ENCODE assay signal across 30 cellular contexts in genomic region chr17:22692066-22692800, GRCh38.
"Had no signal": no experiment of that assay in that cellular context is flagged by ENCODE, and none has a peak within 500 bp of the region (broad histone marks: within the 10 kb centered on the region; RNA-seq: fewer than 3 reads in every experiment).

No MANE protein-coding gene starts in this region.

- H3K9me3 ChIP-seq: ascending aorta, SJCRH30 had no signal

- DNase-seq: activated CD4-positive, alpha-beta T cell treated with anti-CD3 and anti-CD28 coated beads for 48 hours; activated CD4-positive, alpha-beta T cell treated with anti-CD3 and anti-CD28 coated beads, Interleukin-2, amount 50 U/mL, for 4 hours; activated CD4-positive, CD25-positive, alpha-beta regulatory T cell treated with anti-CD3 and anti-CD28 coated beads, Interleukin-2, amount 50 U/mL, for 72 hours; activated CD8-positive, alpha-beta T cell treated with anti-CD3 and anti-CD28 coated beads, Interleukin-2, amount 10 ng/mL, durations not matched to agents 7 days and 5 days; activated effector memory CD4-positive, alpha-beta T cell treated with anti-CD3 and anti-CD28 coated beads, Interleukin-2, amount 50 U/mL, for 16 hours; activated naive CD4-positive, alpha-beta T cell treated with Interleukin-2 at 50 U/mL for 16 hours; activated naive CD8-positive, alpha-beta T cell treated with anti-CD3 and anti-CD28 coated beads, Interleukin-2, amount 50 U/mL, for 24 hours; activated T-cell treated with anti-CD3 and anti-CD28 coated beads, Interleukin-2, amount 50 U/mL, for 4 hours; amniotic stem cell; Karpas-422; NCI-H1105 treated with DMSO at 0.1 percent for 48 hours; NCI-H1436 treated with DMSO at 0.1 percent for 48 hours; NCI-H187; NCI-H2081; NCI-H2171 treated with DMSO at 0.1 percent for 48 hours; NCI-H226; NCI-H526; NK-92 treated with Interleukin-12 subunit alpha and Interleukin-12 subunit beta, amount 100 ng/mL, for 24 hours; OCI-M1; RPMI8226; SJCRH30; T-helper 17 cell; T-helper 9 cell had no signal

- H3K36me3 ChIP-seq: ascending aorta, cardiac muscle cell, SJCRH30 had no signal

- H3K27me3 ChIP-seq: ascending aorta, cardiac muscle cell had no signal

- ATAC-seq: activated CD8-positive, alpha-beta T cell treated with anti-CD3 and anti-CD28 coated beads, Interleukin-2, amount 10 ng/mL, durations not matched to agents 7 days and 5 days; activated naive CD4-positive, alpha-beta T cell treated with anti-CD3 and anti-CD28 coated beads, Interleukin-2, amount 50 U/mL, for 72 hours; activated naive CD8-positive, alpha-beta T cell treated with anti-CD3 and anti-CD28 coated beads, Interleukin-2, amount 50 U/mL, for 24 hours; activated T-cell treated with anti-CD3 and anti-CD28 coated beads, Interleukin-2, amount 50 U/mL, for 4 hours; K562; Panc1; Right ventricle myocardium inferior; T-helper 17 cell; WTC11 had no signal

- H3K27ac ChIP-seq: ascending aorta, cardiac muscle cell, SJCRH30 had no signal

- H3K4me3 ChIP-seq: ascending aorta, cardiac muscle cell, K562, SJCRH30 had no signal

- H3K4me1 ChIP-seq: ascending aorta, SJCRH30 had no signal
